In genomic region chr17:2064980-2065785, GRCh38 we compare ENCODE assay signal across 1 cellular context.
TF ChIP-seq lines count a peak whose summit lies in the region.

No MANE protein-coding gene starts in this region.

TF ChIP-seq in GM12878, 131 proteins besides CTCF, POLR2A, EP300 and RAD21 (continues in another document):
- TF ChIP-seq TCF3 (IDR thresholded peaks at IDR 0.05; ENCODE audit: borderline replicate concordance, insufficient read depth, low read depth, low read length) = no peak
- peak; percentile 54; the same call in 1 of the 2 replicates for TF ChIP-seq IRF4 (IDR thresholded peaks at IDR 0.05; ENCODE audit: low read depth, low read length)
- TF ChIP-seq IKZF1 (conservative IDR thresholded peaks at IDR 0.05) = 0 out of 2 replicates have a peak, but pooled peaks have one; percentile 16
- no peak for TF ChIP-seq MEF2A (IDR thresholded peaks at IDR 0.05; ENCODE audit: insufficient read depth, low read depth, low read length)
- TF ChIP-seq TBL1XR1 (IDR thresholded peaks at IDR 0.05; ENCODE audit: low read depth, low read length) = no peak
- TF ChIP-seq MEF2B (IDR thresholded peaks at IDR 0.05; ENCODE audit: partially characterized antibody, poor library complexity, severe bottlenecking) = no peak
- no peak for TF ChIP-seq RFX5 (IDR thresholded peaks at IDR 0.05; ENCODE audit: low read depth, low read length)
- TF ChIP-seq NKRF (conservative IDR thresholded peaks at IDR 0.05) = no peak
- TF ChIP-seq CREB1 (IDR thresholded peaks at IDR 0.05; ENCODE audit: low read depth) = 0 out of 2 replicates have a peak, but pooled peaks have one; percentile 34
- TF ChIP-seq PAX8 (IDR thresholded peaks at IDR 0.05) = no peak
- no peak for TF ChIP-seq HCFC1 (IDR thresholded peaks at IDR 0.05; ENCODE audit: low read length)
- no peak for TF ChIP-seq FOS (IDR thresholded peaks at IDR 0.05; ENCODE audit: borderline replicate concordance, extremely low read depth, insufficient read length)
- TF ChIP-seq POLR2AphosphoS5 (IDR thresholded peaks at IDR 0.05; ENCODE audit: low read length) = peak; percentile 43
- TF ChIP-seq MLLT1 (IDR thresholded peaks at IDR 0.05) = no peak
- no peak for TF ChIP-seq NBN (IDR thresholded peaks at IDR 0.05)
- no peak for TF ChIP-seq MYB (IDR thresholded peaks at IDR 0.05; ENCODE audit: borderline replicate concordance, low read depth, low read length)
- TF ChIP-seq SUPT20H (IDR thresholded peaks at IDR 0.05; ENCODE audit: borderline replicate concordance, control insufficient read depth, low read depth, low read length) = no peak
- TF ChIP-seq KDM1A (IDR thresholded peaks at IDR 0.05; ENCODE audit: borderline replicate concordance) = no peak
- no peak for TF ChIP-seq RAD51 (IDR thresholded peaks at IDR 0.05)
- peak; percentile 68; the same call in 1 of the 2 replicates for TF ChIP-seq CREM (IDR thresholded peaks at IDR 0.05; ENCODE audit: low read depth)
- TF ChIP-seq RELB (IDR thresholded peaks at IDR 0.05; ENCODE audit: low read depth) = no peak
- no peak for TF ChIP-seq ZBTB11 (CRISPR knock-in tag; IDR thresholded peaks at IDR 0.05)
- TF ChIP-seq TCF12 (IDR thresholded peaks at IDR 0.05; ENCODE audit: low read depth, low read length) = no peak
- TF ChIP-seq RUNX3 (IDR thresholded peaks at IDR 0.05; ENCODE audit: low read length) = no peak
- no peak for TF ChIP-seq MYC (IDR thresholded peaks at IDR 0.05; ENCODE audit: insufficient read depth, insufficient read length, insufficient replicate concordance, low read length, severe bottlenecking)
- TF ChIP-seq SMAD1 (IDR thresholded peaks at IDR 0.05; ENCODE audit: low read depth, partially characterized antibody) = no peak
- no peak for TF ChIP-seq RB1 (IDR thresholded peaks at IDR 0.05; ENCODE audit: borderline replicate concordance)
- TF ChIP-seq MAX (IDR thresholded peaks at IDR 0.05; ENCODE audit: low read depth, low read length) = no peak
- no peak for TF ChIP-seq NR2C1 (IDR thresholded peaks at IDR 0.05)
- TF ChIP-seq NFYA (IDR thresholded peaks at IDR 0.05; ENCODE audit: borderline replicate concordance, low read depth, low read length) = no peak
- no peak for TF ChIP-seq NR2C2 (IDR thresholded peaks at IDR 0.05; ENCODE audit: borderline replicate concordance, control insufficient read depth, insufficient read length, low read depth)
- no peak for TF ChIP-seq JUND (IDR thresholded peaks at IDR 0.05; ENCODE audit: low read depth, low read length)
- TF ChIP-seq BCL3 (IDR thresholded peaks at IDR 0.05; ENCODE audit: borderline replicate concordance, insufficient read depth, low read depth, low read length, poor library complexity, severe bottlenecking) = peak; percentile 29
- TF ChIP-seq E2F4 (IDR thresholded peaks at IDR 0.05; ENCODE audit: low read depth, low read length) = no peak
- no peak for TF ChIP-seq HDAC6 (IDR thresholded peaks at IDR 0.05; ENCODE audit: unreplicated experiment)
- no peak for TF ChIP-seq MTA2 (IDR thresholded peaks at IDR 0.05; ENCODE audit: low read depth)
- TF ChIP-seq JUNB (IDR thresholded peaks at IDR 0.05) = peak; percentile 40; the same call in 1 of the 2 replicates
- TF ChIP-seq IKZF2 (IDR thresholded peaks at IDR 0.05) = 0 out of 4 replicates have a peak, but pooled peaks of 1 of the 2 experiments have one; percentile 13
- TF ChIP-seq DPF2 (IDR thresholded peaks at IDR 0.05) = no peak
- no peak for TF ChIP-seq IRF3 (IDR thresholded peaks at IDR 0.05)
- TF ChIP-seq BCLAF1 (IDR thresholded peaks at IDR 0.05) = no peak
- no peak for TF ChIP-seq HSF1 (IDR thresholded peaks at IDR 0.05; ENCODE audit: low read depth, low read length)
- TF ChIP-seq ZNF622 (IDR thresholded peaks at IDR 0.05) = no peak
- TF ChIP-seq SIX5 (IDR thresholded peaks at IDR 0.05; ENCODE audit: low read depth, low read length, severe bottlenecking) = no peak
- TF ChIP-seq SMARCA5 (IDR thresholded peaks at IDR 0.05) = no peak
- no peak for TF ChIP-seq RELA (IDR thresholded peaks at IDR 0.05; ENCODE audit: borderline replicate concordance, partially characterized antibody)
- TF ChIP-seq ZBED1 (IDR thresholded peaks at IDR 0.05; ENCODE audit: borderline replicate concordance) = no peak; the same call in 1 of the 2 replicates
- TF ChIP-seq EED (IDR thresholded peaks at IDR 0.05; ENCODE audit: low read depth) = no peak
- no peak for TF ChIP-seq CHD1 (IDR thresholded peaks at IDR 0.05; ENCODE audit: low read depth, low read length)
- TF ChIP-seq FOXM1 (IDR thresholded peaks at IDR 0.05; ENCODE audit: low read depth, low read length) = no peak
- TF ChIP-seq ZNF24 (IDR thresholded peaks at IDR 0.05) = no peak
